In the genomic region with DNA sequence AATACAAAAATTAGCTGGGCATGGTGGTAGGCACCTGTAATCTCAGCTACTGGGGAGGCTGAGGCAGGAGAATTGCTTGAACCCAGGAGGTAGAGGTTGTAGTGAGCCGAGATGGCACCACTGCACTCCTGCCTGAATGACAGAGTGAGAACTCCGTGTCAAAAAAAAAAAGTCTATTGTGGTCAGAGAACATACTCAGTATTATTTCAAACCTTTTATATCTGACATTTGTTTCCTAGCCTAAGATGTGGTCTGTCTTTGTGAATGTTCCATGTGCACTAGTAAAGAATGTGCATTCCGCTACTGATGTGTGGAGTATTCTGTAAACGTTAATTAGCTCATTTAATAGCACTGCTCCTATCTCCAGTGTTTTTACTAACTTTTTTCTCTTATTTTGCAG, we compare ENCODE assay signal across 21 cellular contexts.
"Had no signal": no experiment of that assay in that cellular context is flagged by ENCODE, and none has a peak within 500 bp of the region (broad histone marks: within the 10 kb centered on the region; RNA-seq: fewer than 3 reads in every experiment).

No MANE protein-coding gene starts in this region.

- H3K4me3 Mint-ChIP-seq: endodermal cell; naive B cell; stimulated activated memory B cell treated with anti-CD40 and anti-IgM and Interleukin-4, amounts not matched to agents 10 μg/mL and 1 μg/mL and 100 μg/mL, for 72 hours had no signal

- H3K4me3 ChIP-seq: coronary artery, hepatocyte, psoas muscle, right lobe of liver, spleen, stomach, thoracic aorta, transverse colon had no signal

- H3K4me1 ChIP-seq: right lobe of liver had no signal

- H3K27me3 ChIP-seq: foreskin keratinocyte, hepatocyte, neutrophil, right lobe of liver, spleen, stomach, transverse colon had no signal

- H3K9me3 ChIP-seq: neutrophil, psoas muscle, right lobe of liver, spleen, stomach, thoracic aorta, transverse colon had no signal

- H3K27ac Mint-ChIP-seq: endodermal cell; stimulated activated memory B cell treated with anti-CD40 and anti-IgM and Interleukin-4, amounts not matched to agents 10 μg/mL and 1 μg/mL and 100 μg/mL, for 72 hours had no signal

- H3K9me3 Mint-ChIP-seq: endodermal cell; naive B cell; stimulated activated memory B cell treated with anti-CD40 and anti-IgM and Interleukin-4, amounts not matched to agents 10 μg/mL and 1 μg/mL and 100 μg/mL, for 72 hours had no signal

- ATAC-seq: foreskin keratinocyte; psoas muscle; right lobe of liver; stimulated activated memory B cell treated with anti-CD40 and anti-IgM and Interleukin-4, amounts not matched to agents 10 μg/mL and 1 μg/mL and 100 μg/mL, for 72 hours had no signal

- H3K27me3 Mint-ChIP-seq: naive B cell; stimulated activated memory B cell treated with anti-CD40 and anti-IgM and Interleukin-4, amounts not matched to agents 10 μg/mL and 1 μg/mL and 100 μg/mL, for 72 hours had no signal

- H3K27ac ChIP-seq: coronary artery, foreskin keratinocyte, hepatocyte, neutrophil, psoas muscle, right lobe of liver, spleen, stomach, thoracic aorta, transverse colon had no signal

- DNase-seq: effector CD4-positive, alpha-beta T cell; endodermal cell; erythroblast; foreskin keratinocyte; kidney; mesendoderm; naive B cell; psoas muscle; right lobe of liver; spleen; stimulated activated CD4-positive, alpha-beta T cell treated with anti-CD3 and anti-CD28 coated beads, Interleukin-15, amount 100 ng/mL, for 24 hours; stimulated activated CD4-positive, alpha-beta T cell treated with anti-CD3 and anti-CD28 coated beads, Interleukin-1b, Interleukin-23, amount 100 ng/mL, for 48 hours; stimulated activated CD4-positive, alpha-beta T cell treated with anti-CD3 and anti-CD28 coated beads, Interleukin-4, amount 100 ng/mL, for 24 hours; stomach; substantia nigra; transverse colon had no signal
